In genomic region chr1:32659581-32659980, GRCh38 we compare ENCODE assay signal across 1 cellular context.
TF ChIP-seq lines count a peak whose summit lies in the region.

No MANE protein-coding gene starts in this region.

TF ChIP-seq in HepG2, 621 proteins besides CTCF, POLR2A, EP300 and RAD21:
- no peak for TF ChIP-seq MTF1 (CRISPR knock-in tag; IDR thresholded peaks at IDR 0.05)
- no peak for TF ChIP-seq ZBTB44 (CRISPR knock-in tag; IDR thresholded peaks at IDR 0.05)
- TF ChIP-seq KAT2B (IDR thresholded peaks at IDR 0.05; ENCODE audit: borderline replicate concordance, low read depth, low read length): no peak
- TF ChIP-seq ZNF720 (CRISPR knock-in tag; IDR thresholded peaks at IDR 0.05): no peak
- TF ChIP-seq MIXL1 (CRISPR knock-in tag; IDR thresholded peaks at IDR 0.05): no peak
- no peak for TF ChIP-seq ZNF230 (CRISPR knock-in tag; IDR thresholded peaks at IDR 0.05)
- TF ChIP-seq BATF2 (CRISPR knock-in tag; IDR thresholded peaks at IDR 0.05): no peak
- no peak for TF ChIP-seq ZNF782 (CRISPR knock-in tag; IDR thresholded peaks at IDR 0.05; ENCODE audit: borderline replicate concordance)
- TF ChIP-seq MXD3 (CRISPR knock-in tag; IDR thresholded peaks at IDR 0.05): no peak
- no peak for TF ChIP-seq ZSCAN5A (CRISPR knock-in tag; IDR thresholded peaks at IDR 0.05; ENCODE audit: borderline replicate concordance)
- no peak for TF ChIP-seq PREB (CRISPR knock-in tag; IDR thresholded peaks at IDR 0.05)
- no peak for TF ChIP-seq EEA1 (CRISPR knock-in tag; IDR thresholded peaks at IDR 0.05; ENCODE audit: borderline replicate concordance)
- no peak for TF ChIP-seq ZNF580 (CRISPR knock-in tag; IDR thresholded peaks at IDR 0.05; ENCODE audit: borderline replicate concordance, low read depth)
- no peak for TF ChIP-seq ZNF792 (CRISPR knock-in tag; IDR thresholded peaks at IDR 0.05)
- TF ChIP-seq GMEB2 (CRISPR knock-in tag; IDR thresholded peaks at IDR 0.05; ENCODE audit: low read depth): no peak
- no peak for TF ChIP-seq HNF4G (IDR thresholded peaks at IDR 0.05; ENCODE audit: borderline replicate concordance, low read depth, low read length)
- no peak for TF ChIP-seq HNF4G (CRISPR knock-in tag; IDR thresholded peaks at IDR 0.05; ENCODE audit: borderline replicate concordance, low read depth)
- TF ChIP-seq ZNF512 (CRISPR knock-in tag; IDR thresholded peaks at IDR 0.05): no peak
